In the genomic region with DNA sequence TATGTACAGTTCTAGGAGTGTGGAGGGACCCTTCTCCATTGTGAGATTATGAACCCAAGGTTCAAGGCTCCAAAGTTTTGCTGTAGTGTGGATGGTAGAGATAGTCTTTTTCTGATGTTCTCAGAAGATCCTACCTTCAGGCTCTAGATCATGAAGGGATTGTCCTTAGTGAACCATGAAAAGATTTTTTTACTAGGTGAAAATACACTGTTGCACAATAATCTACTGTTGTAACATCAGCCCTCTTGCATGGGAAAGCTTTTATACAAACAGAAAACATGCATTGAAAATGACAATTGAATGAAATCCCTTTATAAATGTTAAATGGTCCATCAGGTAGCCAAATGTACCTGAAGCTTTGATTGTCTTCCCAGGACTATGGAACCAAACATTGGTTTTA, we compare ENCODE assay signal across 26 cellular contexts.
DNase-seq lines count a peak whose midpoint lies in the region; ATAC-seq, FAIRE-seq and TF ChIP-seq lines count a peak whose summit lies in the region.
"Had no signal": no experiment of that assay in that cellular context is flagged by ENCODE, and none has a peak within 500 bp of the region (broad histone marks: within the 10 kb centered on the region; RNA-seq: fewer than 3 reads in every experiment).

No MANE protein-coding gene starts in this region.

- H3K9me3 ChIP-seq in adipocyte (ENCODE audit: control insufficient read depth, low read length) (peaks cover 3% of the 10 kb centered on the region), K562 (replicated peaks; ENCODE audit: control insufficient read depth, insufficient read depth, low read depth, low read length) (no peaks in the 10 kb centered on the region), right lobe of liver (no peaks in the 10 kb centered on the region), right atrium auricular region (no peaks in the 10 kb centered on the region), Caco-2 (no peaks in the 10 kb centered on the region)
- H3K9me3 ChIP-seq: A549; BE2C; BLaER1 treated with 17β-estradiol and CSF1 and Interleukin-3, amounts not matched to agents 10 nM and 100 nM had no signal

- no peak for ATAC-seq in K562
- peak; percentile 71 for ATAC-seq in left lobe of liver
- peak; percentile 32 to 77 (median 52) for ATAC-seq in right lobe of liver
- ATAC-seq in HG03571 (IDR thresholded peaks at IDR 0.05; ENCODE audit: unreplicated experiment): no peak
- ATAC-seq: A549, GM23338, HCT116 had no signal

- POLR2A ChIA-PET in K562 (lab: Yijun Ruan, JAX) (interaction anchor here (1.0 kb wide), 1 partner anchor 12 kb away, joined by 3 read pairs; no protein-coding TSS in a partner anchor), Caco-2 (lab: Charles Lee) (no interaction called here)

- CTCF ChIA-PET in K562 (lab: Yijun Ruan, JAX; ENCODE audit: low intra/inter-chr PET ratio): no interaction called here
- CTCF ChIA-PET in Caco-2 (lab: Charles Lee): no interaction called here

- H3K4me3 ChIP-seq in adipocyte (ENCODE audit: low read length) (peak overlapping the region; percentile 41), K562 (no peak overlapping the region), right lobe of liver (no peak overlapping the region), right atrium auricular region (no peak overlapping the region), Caco-2 (ENCODE audit: low read depth, low read length) (no peak overlapping the region), foreskin fibroblast (ENCODE audit: low read depth in 1 of 2, low read length in 2 of 2) (no peak overlapping the region)
- H3K4me3 ChIP-seq: A549; BLaER1 treated with 17β-estradiol and CSF1 and Interleukin-3, amounts not matched to agents 10 nM and 100 nM; GM23338 had no signal

- DNase-seq in adipocyte (ENCODE audit: low read depth): peak; percentile 58
- DNase-seq in K562 (ENCODE audit: extremely low read depth in 1 of 4, low spot score in 3 of 4): no peak
- no peak for DNase-seq in left lobe of liver (ENCODE audit: low spot score)
- DNase-seq in right lobe of liver: no peak
- DNase-seq in right atrium auricular region (ENCODE audit: low spot score): no peak
- no peak for DNase-seq in Caco-2
- no peak for DNase-seq in foreskin fibroblast
- DNase-seq: 8988T; ACHN; AML-193; BE2C; Calu3; CD4-positive, alpha-beta T cell; CD8-positive, alpha-beta memory T cell; DMS53; DMS79 treated with DMSO at 0.1 percent for 48 hours; GF-D8; H9 had no signal

- H3K9me1 ChIP-seq in K562 (ENCODE audit: control insufficient read depth, insufficient read depth, low read length): no peaks in the 10 kb centered on the region

- no peaks in the 10 kb centered on the region for H4K20me1 ChIP-seq in K562 (replicated peaks; ENCODE audit: control insufficient read depth, insufficient read depth, low read length)
- H4K20me1 ChIP-seq: BLaER1 treated with 17β-estradiol and CSF1 and Interleukin-3, amounts not matched to agents 10 nM and 100 nM had no signal

- no peaks in the 10 kb centered on the region for H3K79me2 ChIP-seq in K562 (ENCODE audit: control insufficient read depth, insufficient read depth, low read length)

- H3K27ac ChIP-seq in K562 (ENCODE audit: extremely low read depth, low read depth, low read length) (no peak overlapping the region), right lobe of liver (no peak overlapping the region), right atrium auricular region (no peak overlapping the region)
- H3K27ac ChIP-seq: A549; BLaER1 treated with 17β-estradiol and CSF1 and Interleukin-3, amounts not matched to agents 10 nM and 100 nM had no signal

- H3K9ac ChIP-seq in adipocyte (ENCODE audit: low read length) (no peak overlapping the region), K562 (ENCODE audit: insufficient read depth in 1 of 2, low read depth in 2 of 2, low read length in 2 of 2) (no peak overlapping the region)
- H3K9ac ChIP-seq: BLaER1 treated with 17β-estradiol and CSF1 and Interleukin-3, amounts not matched to agents 10 nM and 100 nM had no signal

- no peaks in the 10 kb centered on the region for H3K36me3 ChIP-seq in adipocyte (ENCODE audit: control insufficient read depth, insufficient read depth, low read length, severe bottlenecking)
- H3K36me3 ChIP-seq in K562 (ENCODE audit: control insufficient read depth, insufficient read depth, low read length): no peaks in the 10 kb centered on the region
- no peaks in the 10 kb centered on the region for H3K36me3 ChIP-seq in right lobe of liver
- no peaks in the 10 kb centered on the region for H3K36me3 ChIP-seq in right atrium auricular region
- H3K36me3 ChIP-seq in Caco-2 (ENCODE audit: control insufficient read depth, insufficient read depth, low read length): no peaks in the 10 kb centered on the region
- H3K36me3 ChIP-seq: BE2C; BLaER1 treated with 17β-estradiol and CSF1 and Interleukin-3, amounts not matched to agents 10 nM and 100 nM had no signal

- H3K27ac Mint-ChIP-seq in Caco-2 (ENCODE audit: unreplicated experiment): no peak overlapping the region
- H3K27ac Mint-ChIP-seq: CD14-positive monocyte; CD4-positive, alpha-beta T cell; CD8-positive, alpha-beta memory T cell; GM23338; H9 had no signal

- no peak for TF ChIP-seq RAD21 in K562 (CRISPR knock-in tag; conservative IDR thresholded peaks at IDR 0.05 in 1 of 2, IDR thresholded peaks at IDR 0.05 in 1 of 2)

- H3K4me1 ChIP-seq in adipocyte (ENCODE audit: control insufficient read depth, insufficient read depth, low read length) (peaks cover 34% of the 10 kb centered on the region), K562 (replicated peaks in 1 of 2; ENCODE audit: control insufficient read depth in 2 of 2, insufficient read depth in 2 of 2, low read length in 2 of 2) (no peaks in the 10 kb centered on the region), right lobe of liver (peaks cover 0 to 11% (median 3%) of the 10 kb centered on the region in 4 donors), right atrium auricular region (no peaks in the 10 kb centered on the region), Caco-2 (no peaks in the 10 kb centered on the region)
- H3K4me1 ChIP-seq: A549; BE2C; BLaER1 treated with 17β-estradiol and CSF1 and Interleukin-3, amounts not matched to agents 10 nM and 100 nM had no signal

- no peak overlapping the region for H3K4me3 Mint-ChIP-seq in Caco-2 (ENCODE audit: unreplicated experiment)
- H3K4me3 Mint-ChIP-seq: CD14-positive monocyte; CD4-positive, alpha-beta T cell; CD8-positive, alpha-beta memory T cell; GM23338; H9 had no signal

- no peak overlapping the region for H2AFZ ChIP-seq in K562 (ENCODE audit: low read depth, low read length)
- H2AFZ ChIP-seq: GM23338 had no signal

- no peaks in the 10 kb centered on the region for H3K9me3 Mint-ChIP-seq in Caco-2 (ENCODE audit: unreplicated experiment)
- H3K9me3 Mint-ChIP-seq: CD4-positive, alpha-beta T cell; CD8-positive, alpha-beta memory T cell; GM23338; H9 had no signal

- in situ Hi-C loops in K562 (cut with MboI): no loop called here

- no peak for TF ChIP-seq POLR2A in K562 (conservative IDR thresholded peaks at IDR 0.05)
- no peak for TF ChIP-seq POLR2A in right lobe of liver (IDR thresholded peaks at IDR 0.05)

- BruUV-seq in K562 (replicated peaks; lab: Mats Ljungman, UMichigan) (no TSS peak), Caco-2 (replicated peaks; lab: Mats Ljungman, UMichigan) (no TSS peak)

- FAIRE-seq in K562 (lab: Jason Lieb, UNC): no peak
- FAIRE-seq: A549, GM12891, GM18507 had no signal

- H3K27me3 ChIP-seq in adipocyte (replicated peaks; ENCODE audit: control insufficient read depth, insufficient read depth, low read length) (no peaks in the 10 kb centered on the region), K562 (ENCODE audit: control insufficient read depth in 2 of 2, insufficient read depth in 2 of 2, low read length in 2 of 2) (no peaks in the 10 kb centered on the region), right lobe of liver (no peaks in the 10 kb centered on the region), right atrium auricular region (no peaks in the 10 kb centered on the region), Caco-2 (replicated peaks; ENCODE audit: control insufficient read depth, insufficient read depth, low read length) (0 out of 2 replicates have a peak, but pooled peaks cover 1% of the 10 kb centered on the region)
- H3K27me3 ChIP-seq: BE2C; BLaER1 treated with 17β-estradiol and CSF1 and Interleukin-3, amounts not matched to agents 10 nM and 100 nM had no signal

- no peaks in the 10 kb centered on the region for H3K36me3 Mint-ChIP-seq in Caco-2 (ENCODE audit: insufficient read depth, unreplicated experiment)
- H3K36me3 Mint-ChIP-seq: CD14-positive monocyte had no signal

- TF ChIP-seq CTCF in K562 (IDR thresholded peaks at IDR 0.05 in 2 of 3, conservative IDR thresholded peaks at IDR 0.05 in 1 of 3; ENCODE audit: insufficient read depth in 2 of 3, low read depth in 1 of 3, low read length in 3 of 3): no peak
- TF ChIP-seq CTCF in right lobe of liver (IDR thresholded peaks at IDR 0.05): no peak
- no peak for TF ChIP-seq CTCF in right atrium auricular region (IDR thresholded peaks at IDR 0.05)
- no peak for TF ChIP-seq CTCF in Caco-2 (IDR thresholded peaks at IDR 0.05; ENCODE audit: insufficient read depth in 1 of 2, low read depth in 1 of 2, low read length in 1 of 2, severe bottlenecking in 1 of 2, unreplicated experiment in 1 of 2)
- TF ChIP-seq CTCF in foreskin fibroblast (IDR thresholded peaks at IDR 0.05; ENCODE audit: low read depth, low read length): no peak

- H3K27me3 Mint-ChIP-seq in Caco-2 (ENCODE audit: insufficient read depth, unreplicated experiment): peaks cover 16% of the 10 kb centered on the region
- H3K27me3 Mint-ChIP-seq: CD4-positive, alpha-beta T cell had no signal

- no peak overlapping the region for H3K4me2 ChIP-seq in K562 (ENCODE audit: insufficient read depth, low read length)
- H3K4me2 ChIP-seq: A549; BLaER1 treated with 17β-estradiol and CSF1 and Interleukin-3, amounts not matched to agents 10 nM and 100 nM; GM23338 had no signal

- TF ChIP-seq EP300 in K562 (IDR thresholded peaks at IDR 0.05; ENCODE audit: low read length): no peak

- H3K4me1 Mint-ChIP-seq in Caco-2 (ENCODE audit: low read depth, unreplicated experiment): no peaks in the 10 kb centered on the region
- H3K4me1 Mint-ChIP-seq: CD14-positive monocyte; CD8-positive, alpha-beta memory T cell had no signal

- intact Hi-C loops in K562 (cut with micrococcal nuclease) (no loop called here), right lobe of liver (cut with DNase I) (no loop called here), Caco-2 (cut with micrococcal nuclease; ENCODE audit: unreplicated experiment) (no loop called here)

TF ChIP-seq in K562, 482 proteins besides CTCF, POLR2A, EP300 and RAD21:
- TF ChIP-seq CEBPB (tag; IDR thresholded peaks at IDR 0.05) (peak; percentile 68), TBL1XR1 (IDR thresholded peaks at IDR 0.05; ENCODE audit: low read length in 2 of 2) (no peak), CEBPG (CRISPR knock-in tag; IDR thresholded peaks at IDR 0.05) (no peak), CEBPG (tag; conservative IDR thresholded peaks at IDR 0.05 in 1 of 2, IDR thresholded peaks at IDR 0.05 in 1 of 2) (peak; percentile 29 to 51; a peak in 2 of 4 replicates)

Comparison
In these comparisons a context has a peak if more than half of its experiments do, and no peak if none do; other contexts are left out.
1. ATAC-seq: peak in left lobe of liver (single experiment) and right lobe of liver (4 of 4); none in K562 (single experiment) and HG03571 (single experiment).